8 cellular contexts compared by ENCODE assay signal in the genomic region with DNA sequence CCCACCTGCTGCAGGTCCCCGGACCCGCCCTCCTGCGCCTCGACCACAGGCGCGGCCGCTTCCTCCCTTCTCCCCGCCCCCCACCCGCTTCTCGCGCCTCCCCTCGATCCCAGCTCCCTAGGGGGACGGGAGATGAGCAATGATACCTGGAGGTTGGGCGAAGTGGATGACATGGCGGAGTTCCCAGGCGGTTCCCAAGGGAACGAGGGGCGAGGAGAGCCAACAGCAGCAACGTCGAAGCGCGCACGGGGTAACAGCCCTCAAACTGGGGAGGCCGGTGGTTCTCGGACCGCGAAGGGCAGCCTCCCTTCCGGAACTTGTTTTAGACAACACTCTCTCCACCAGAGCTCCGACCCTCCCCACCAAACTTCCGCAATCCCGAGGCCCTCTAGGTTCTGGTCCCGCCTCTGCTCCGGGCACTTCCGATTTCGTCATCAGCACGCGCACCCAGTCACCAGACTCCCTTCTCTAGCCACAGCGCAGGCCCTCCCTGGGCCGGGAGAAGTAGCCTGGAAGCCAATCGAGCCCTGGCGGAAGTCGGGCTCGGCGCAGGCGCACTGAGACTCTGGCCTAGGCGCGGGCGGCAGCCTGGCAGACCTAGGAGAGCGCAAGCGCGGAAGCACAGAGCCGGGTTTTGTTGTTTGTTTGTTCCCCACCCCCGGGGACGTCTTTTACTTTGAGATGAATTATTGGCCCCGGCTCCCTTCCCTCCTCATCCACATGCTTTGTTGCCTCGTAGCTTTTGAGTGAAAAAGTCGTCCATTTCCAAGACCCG. TPM values are rescaled to one million over a fixed set of nuclear protein-coding genes. Genes with fewer than 3 reads are reported as not detected.
DNase-seq lines count a peak whose midpoint lies in the region; ATAC-seq and TF ChIP-seq lines count a peak whose summit lies in the region.

VPS4B (minus strand) TSS at position 390 of the 775 bp plus-strand sequence; CDS start at position 173, 217 bp downstream.

- H4K20me1 ChIP-seq in mammary epithelial cell (ENCODE audit: insufficient read depth, low read length) = no peaks in the 10 kb centered on the region

- H3K4me1 ChIP-seq in mammary epithelial cell (ENCODE audit: insufficient read depth, low read length) (peaks cover 33% of the 10 kb centered on the region), skeletal muscle tissue (ENCODE audit: control insufficient read depth in 3 of 3, insufficient read depth in 3 of 3, low read length in 3 of 3) (peaks cover 8 to 14% (median 8%) of the 10 kb centered on the region in 3 donors)

- POLR2A ChIA-PET in AG04449 (lab: Yijun Ruan, JAX) = interaction anchor here (0.6 to 1.4 kb wide), 6 partner anchors 11 to 421 kb away, joined by 3 to 8 read pairs (median 4); no protein-coding TSS in a partner anchor

- no peaks in the 10 kb centered on the region for H3K27me3 ChIP-seq in WERI-Rb-1 (ENCODE audit: insufficient read depth, low read depth, severe bottlenecking)
- no peaks in the 10 kb centered on the region for H3K27me3 ChIP-seq in mammary epithelial cell (ENCODE audit: insufficient read depth, low read length)
- no peaks in the 10 kb centered on the region for H3K27me3 ChIP-seq in skeletal muscle tissue (ENCODE audit: control insufficient read depth in 3 of 3, insufficient read depth in 3 of 3, low read length in 3 of 3)

- H3K9ac ChIP-seq in mammary epithelial cell (ENCODE audit: insufficient read depth, low read length) (peak within 1 kb of the TSS; percentile 99), skeletal muscle tissue (ENCODE audit: low read depth in 1 of 3, low read length in 3 of 3) (peak within 1 kb of the TSS; percentile 96 to 98 (median 98))

- peak within 1 kb of the TSS; percentile 82 for H3K4me2 ChIP-seq in mammary epithelial cell (ENCODE audit: insufficient read depth, low read depth, low read length)

- WGBS in mammary epithelial cell (ENCODE audit: low coverage, missing lambda C conversion rate) = 0% methylated on average over 18 of the region's 58 CpGs

- intact Hi-C loops in mammary epithelial cell (cut with micrococcal nuclease) = loop anchor here (1.0 to 10.0 kb wide), 2 partner anchors 55 to 897 kb away; partner anchors contain the start of genes KDSR and ZCCHC2

- DNase-seq in AG04449 (ENCODE audit: low read depth, low spot score) (peak; percentile 97), NCI-H2227 (lab: John Stamatoyannopoulos, UW; ENCODE audit: unreplicated experiment) (peak; percentile 100), WERI-Rb-1 (peak; percentile 100), mammary epithelial cell (peak; percentile 99)

- H3K79me2 ChIP-seq in mammary epithelial cell (ENCODE audit: insufficient read depth, low read length) = peaks cover 50% of the 10 kb centered on the region

- BruUV-seq in mammary epithelial cell (replicated peaks; lab: Mats Ljungman, UMichigan) = no TSS peak

- H2AFZ ChIP-seq in mammary epithelial cell (ENCODE audit: low read depth, low read length) = peak within 1 kb of the TSS; percentile 77

- TF ChIP-seq CTCF in AG04449 (IDR thresholded peaks at IDR 0.05; ENCODE audit: insufficient read depth, low read length, missing control alignments) (no peak), WERI-Rb-1 (IDR thresholded peaks at IDR 0.05; ENCODE audit: low read depth, low read length) (no peak), mammary epithelial cell (conservative IDR thresholded peaks at IDR 0.05 in 1 of 2, IDR thresholded peaks at IDR 0.05 in 1 of 2; ENCODE audit: extremely low read depth in 1 of 2, insufficient read depth in 1 of 2, low read depth in 1 of 2, low read length in 2 of 2) (no peak)

- peak; percentile 98 for ATAC-seq in GM18873 (IDR thresholded peaks at IDR 0.05; ENCODE audit: low FRiP score, unreplicated experiment)
- ATAC-seq in HG03139 (IDR thresholded peaks at IDR 0.05; ENCODE audit: unreplicated experiment) = peak; percentile 97

- in situ Hi-C loops in mammary epithelial cell (cut with MboI; ENCODE audit: low sequenced_read_pairs in 2 of 2) = no loop called here

- dilution Hi-C loops in mammary epithelial cell (cut with HindIII; ENCODE audit: low sequenced_read_pairs) = no loop called here

- H3K36me3 ChIP-seq in WERI-Rb-1 (peaks cover 29% of the 10 kb centered on the region), mammary epithelial cell (ENCODE audit: insufficient read depth, low read length) (peaks cover 6% of the 10 kb centered on the region), skeletal muscle tissue (ENCODE audit: control insufficient read depth in 3 of 3, insufficient read depth in 3 of 3, low read length in 3 of 3) (peaks cover 0 to 8% (median 3%) of the 10 kb centered on the region in 3 donors)

- peak within 1 kb of the TSS; percentile 98 for H3K4me3 ChIP-seq in AG04449 (ENCODE audit: low read depth, low read length)
- H3K4me3 ChIP-seq in WERI-Rb-1 (ENCODE audit: low read depth, low read length) = peak within 1 kb of the TSS; percentile 98
- H3K4me3 ChIP-seq in mammary epithelial cell (replicated peaks in 1 of 3; ENCODE audit: insufficient read depth in 1 of 3, low read depth in 2 of 3, low read length in 3 of 3) = peak within 1 kb of the TSS; percentile 90 to 96 (median 94)
- H3K4me3 ChIP-seq in iPS-18c (ENCODE audit: insufficient read depth, low read depth, low read length) = peak within 1 kb of the TSS; percentile 98
- peak within 1 kb of the TSS; percentile 95 to 99 (median 98) for H3K4me3 ChIP-seq in skeletal muscle tissue (ENCODE audit: low read length in 3 of 3)

- H3K9me3 ChIP-seq in WERI-Rb-1 (ENCODE audit: severe bottlenecking) (no peaks in the 10 kb centered on the region), mammary epithelial cell (replicated peaks; ENCODE audit: insufficient read depth, low read length) (no peaks in the 10 kb centered on the region), iPS-18c (ENCODE audit: control insufficient read depth, insufficient read depth, low read length) (no peaks in the 10 kb centered on the region), skeletal muscle tissue (ENCODE audit: control insufficient read depth in 3 of 3, low read length in 3 of 3) (no peaks in the 10 kb centered on the region)

- CTCF ChIA-PET in AG04449 (lab: Yijun Ruan, JAX) = interaction anchor here (0.6 to 1.4 kb wide), 2 partner anchors 16 to 17 kb away, joined by 3 to 8 read pairs; no protein-coding TSS in a partner anchor
- CTCF ChIA-PET in mammary epithelial cell (lab: Charles Lee; ENCODE audit: low non-redundant PET) = interaction anchor here (0.7 kb wide), 1 partner anchor 20 kb away, joined by 3 read pairs; no protein-coding TSS in a partner anchor

- peak within 1 kb of the TSS; percentile 96 for H3K27ac ChIP-seq in WERI-Rb-1
- peak within 1 kb of the TSS; percentile 99 for H3K27ac ChIP-seq in mammary epithelial cell (ENCODE audit: insufficient read depth, low read depth, low read length)
- H3K27ac ChIP-seq in skeletal muscle tissue (ENCODE audit: low read depth, low read length) = peak within 1 kb of the TSS; percentile 97

RNA-seq across cellular contexts. Expression of gene VPS4B, which starts in this region (rescaled TPM):
- total RNA-seq in mammary epithelial cell = 10 to 100 TPM; 60.8 to 94.4 TPM
- 31.0 TPM for polyA plus RNA-seq in mammary epithelial cell
- polyA minus RNA-seq in mammary epithelial cell = 30.0 TPM
- 28.2 TPM for total RNA-seq in skeletal muscle tissue

Comparison
In these comparisons a context has a peak if more than half of its experiments do, and no peak if none do; other contexts are left out.
1. Peak in every context shown above with its lines: DNase-seq, ATAC-seq, H3K4me3 ChIP-seq and H3K27ac ChIP-seq.